In genomic region chr2:128690869-128691268, GRCh38 we compare ENCODE assay signal across 16 cellular contexts.
DNase-seq lines count a peak whose midpoint lies in the region; FAIRE-seq and TF ChIP-seq lines count a peak whose summit lies in the region.
"Had no signal": no experiment of that assay in that cellular context is flagged by ENCODE, and none has a peak within 500 bp of the region (broad histone marks: within the 10 kb centered on the region; RNA-seq: fewer than 3 reads in every experiment).

No MANE protein-coding gene starts in this region.

- H3K79me1 ChIP-seq in H1 (ENCODE audit: low read depth, low read length), result no peaks in the 10 kb centered on the region

- no peaks in the 10 kb centered on the region for H3K36me3 Mint-ChIP-seq in MCF 10A (ENCODE audit: insufficient read depth, unreplicated experiment)
- H3K36me3 Mint-ChIP-seq: CD8-positive, alpha-beta memory T cell had no signal

- no peak overlapping the region for H3K4me2 ChIP-seq in H1 (ENCODE audit: insufficient read depth in 1 of 2, low read depth in 2 of 2, low read length in 2 of 2)

- peak; percentile 51 for DNase-seq in cardiac septum (ENCODE audit: low spot score)
- DNase-seq in right atrium auricular region (ENCODE audit: low spot score), result no peak
- DNase-seq in GM20000 (ENCODE audit: low spot score), result peak; percentile 12
- DNase-seq in H1 (ENCODE audit: low read depth in 1 of 2, low spot score in 2 of 2), result no peak
- no peak for DNase-seq in GOT3 (lab: John Stamatoyannopoulos, UW)
- no peak for DNase-seq in GM12892 (ENCODE audit: insufficient read length)
- DNase-seq in GF-D8 (lab: John Stamatoyannopoulos, UW), result no peak
- DNase-seq in MCF 10A (ENCODE audit: unreplicated experiment), result no peak
- DNase-seq: ACHN; BE2C; Caco-2; CD8-positive, alpha-beta memory T cell; DND-41; GDM1 had no signal

- TF ChIP-seq EP300 in H1 (IDR thresholded peaks at IDR 0.05; ENCODE audit: borderline replicate concordance in 1 of 2, low read depth in 2 of 2, low read length in 2 of 2), result no peak

- H4K20me1 ChIP-seq in H1 (replicated peaks in 1 of 2; ENCODE audit: control insufficient read depth in 1 of 2, insufficient read depth in 2 of 2, low read length in 2 of 2), result no peaks in the 10 kb centered on the region

- POLR2A ChIA-PET in H1 (lab: Charles Lee; ENCODE audit: partially characterized antibody) (interaction anchor here (0.9 kb wide), 1 partner anchor 52 kb away, joined by 3 read pairs; no protein-coding TSS in a partner anchor), MCF 10A (lab: Yijun Ruan, JAX) (interaction anchor here (0.6 kb wide), 1 partner anchor 112 kb away, joined by 3 read pairs; no protein-coding TSS in a partner anchor)

- 96% methylated on average over 8 of the region's 9 CpGs; no CpG with 5 or more reads in 1 of the 2 experiments for WGBS in H1 (ENCODE audit: extremely low coverage in 1 of 2, insufficient coverage in 1 of 2, insufficient read length in 1 of 2, insufficient replicate concordance in 2 of 2, low coverage in 1 of 2, low lambda C conversion rate in 2 of 2, missing lambda C conversion rate in 1 of 2), 2 experiments

- no peak overlapping the region for H2AK5ac ChIP-seq in H1 (ENCODE audit: low read depth, low read length)

- intact Hi-C loops in cardiac septum (cut with DNase I) (no loop called here), MCF 10A (cut with micrococcal nuclease) (no loop called here)

- H3K36me3 ChIP-seq in right atrium auricular region (no peaks in the 10 kb centered on the region), H1 (ENCODE audit: control insufficient read depth in 2 of 4, insufficient read depth in 4 of 4, low read length in 3 of 4) (no peaks in the 10 kb centered on the region)
- H3K36me3 ChIP-seq: BE2C had no signal

- FAIRE-seq in H1 (lab: Jason Lieb, UNC), result no peak
- FAIRE-seq in GM12892 (lab: Jason Lieb, UNC), result no peak
- FAIRE-seq: GM12878 had no signal

- H2BK20ac ChIP-seq in H1 (ENCODE audit: low read length), result no peak overlapping the region

- H3K9me3 ChIP-seq in right atrium auricular region, result no peaks in the 10 kb centered on the region
- H3K9me3 ChIP-seq in H1 (ENCODE audit: insufficient read depth in 2 of 2, low read depth in 1 of 2, low read length in 1 of 2), result no peaks in the 10 kb centered on the region; a peak in 1 of 4 replicates
- H3K9me3 ChIP-seq: BE2C, Caco-2 had no signal

- H3K27ac Mint-ChIP-seq in MCF 10A (ENCODE audit: low read depth, unreplicated experiment), result no peak overlapping the region
- H3K27ac Mint-ChIP-seq: CD8-positive, alpha-beta memory T cell had no signal

- no peak overlapping the region for H3K56ac ChIP-seq in H1 (replicated peaks; ENCODE audit: insufficient read length, low read depth, low read length)

- TF ChIP-seq CTCF in right atrium auricular region (IDR thresholded peaks at IDR 0.05) (no peak), GM20000 (IDR thresholded peaks at IDR 0.05; ENCODE audit: extremely low read depth, missing control alignments) (no peak), H1 (IDR thresholded peaks at IDR 0.05; ENCODE audit: control extremely low read depth in 1 of 3, insufficient read depth in 1 of 3, low read depth in 1 of 3, low read length in 3 of 3) (no peak), MCF 10A (IDR thresholded peaks at IDR 0.05; ENCODE audit: unreplicated experiment) (no peak)

- no peak for TF ChIP-seq POLR2A in H1 (IDR thresholded peaks at IDR 0.05; ENCODE audit: control extremely low read depth in 1 of 2, low read depth in 2 of 2, low read length in 2 of 2)
- no peak for TF ChIP-seq POLR2A in GM12892 (IDR thresholded peaks at IDR 0.05; ENCODE audit: low read depth, low read length)

- H3K18ac ChIP-seq in H1 (ENCODE audit: extremely low read depth, low read length), result no peak overlapping the region; the same call in 1 of the 2 replicates

- H3K27me3 ChIP-seq in right atrium auricular region (no peaks in the 10 kb centered on the region), H1 (replicated peaks in 1 of 4; ENCODE audit: control insufficient read depth in 3 of 4, extremely low read depth in 1 of 4, insufficient read depth in 3 of 4, low read length in 3 of 4) (no peaks in the 10 kb centered on the region; a peak in 1 of 7 replicates)
- H3K27me3 ChIP-seq: BE2C had no signal

- H3K27ac ChIP-seq in right atrium auricular region (no peak overlapping the region), H1 (ENCODE audit: low read depth, low read length) (no peak overlapping the region)
- H3K27ac ChIP-seq: HL-60 had no signal

- H3K79me2 ChIP-seq in H1 (ENCODE audit: control insufficient read depth in 1 of 2, insufficient read depth in 2 of 2, low read length in 2 of 2), result no peaks in the 10 kb centered on the region

- no peaks in the 10 kb centered on the region for H3K9me3 Mint-ChIP-seq in MCF 10A (ENCODE audit: unreplicated experiment)
- H3K9me3 Mint-ChIP-seq: CD8-positive, alpha-beta memory T cell had no signal

- no peak overlapping the region for H2BK15ac ChIP-seq in H1 (ENCODE audit: low read length)

- no peak overlapping the region for H2BK120ac ChIP-seq in H1 (replicated peaks; ENCODE audit: low read depth, low read length)

- no peaks in the 10 kb centered on the region for H3K4me1 Mint-ChIP-seq in MCF 10A (ENCODE audit: insufficient read depth, unreplicated experiment)

- no peak overlapping the region for H3K23ac ChIP-seq in H1 (ENCODE audit: insufficient read length)

- no peaks in the 10 kb centered on the region for H3K27me3 Mint-ChIP-seq in MCF 10A (ENCODE audit: insufficient read depth, unreplicated experiment)

- 0 out of 2 replicates have a peak overlapping the region, but pooled peaks have one; percentile 0 for H2BK12ac ChIP-seq in H1 (ENCODE audit: low read depth, low read length)

- H3K23me2 ChIP-seq in H1 (ENCODE audit: low read depth, low read length), result no peaks in the 10 kb centered on the region

- H3K4me1 ChIP-seq in right atrium auricular region (no peaks in the 10 kb centered on the region), H1 (replicated peaks in 1 of 4; ENCODE audit: control insufficient read depth in 3 of 4, insufficient read depth in 4 of 4, low read length in 3 of 4) (peaks cover 0 to 3% (median 1%) of the 10 kb centered on the region in 4 experiments; a peak in 3 of 7 replicates)
- H3K4me1 ChIP-seq: BE2C, Caco-2 had no signal

- no peak overlapping the region for H4K8ac ChIP-seq in H1 (ENCODE audit: extremely low read depth, insufficient read depth, low read length)

- H3K4ac ChIP-seq in H1 (replicated peaks; ENCODE audit: insufficient read length, low read depth, low read length), result no peak overlapping the region

- H3K14ac ChIP-seq in H1 (ENCODE audit: insufficient read length), result no peak overlapping the region

- H3K4me3 ChIP-seq in right atrium auricular region (no peak overlapping the region), H1 (ENCODE audit: extremely low read depth in 1 of 4, insufficient read depth in 2 of 4, low read depth in 3 of 4, low read length in 4 of 4) (no peak overlapping the region)
- H3K4me3 ChIP-seq: GM12878 had no signal

- H4K5ac ChIP-seq in H1 (ENCODE audit: insufficient read length, low read depth, low read length), result no peak overlapping the region

- no peak overlapping the region for H2AFZ ChIP-seq in H1 (ENCODE audit: low read length)

- TF ChIP-seq RAD21 in H1 (IDR thresholded peaks at IDR 0.05 in 1 of 2, conservative IDR thresholded peaks at IDR 0.05 in 1 of 2; ENCODE audit: low read depth in 2 of 2, low read length in 2 of 2), result no peak

- no peak overlapping the region for H3K9ac ChIP-seq in H1 (replicated peaks in 1 of 4; ENCODE audit: extremely low read depth in 1 of 4, low read depth in 3 of 4, low read length in 3 of 4)

- CTCF ChIA-PET in H1 (lab: Charles Lee; ENCODE audit: partially characterized antibody) (no interaction called here), MCF 10A (lab: Yijun Ruan, JAX) (no interaction called here)

- no peak overlapping the region for H4K91ac ChIP-seq in H1 (replicated peaks; ENCODE audit: insufficient read length, low read length)

- H3K4me3 Mint-ChIP-seq in MCF 10A (ENCODE audit: unreplicated experiment), result no peak overlapping the region

- no peak overlapping the region for H2BK5ac ChIP-seq in H1 (ENCODE audit: low read depth, low read length)

- BruUV-seq in MCF 10A (replicated peaks; lab: Mats Ljungman, UMichigan), result no TSS peak

TF ChIP-seq in H1, 55 proteins besides CTCF, POLR2A, EP300 and RAD21:
- TF ChIP-seq KDM5A (IDR thresholded peaks at IDR 0.05; ENCODE audit: low read length), result no peak
- TF ChIP-seq ATF3 (IDR thresholded peaks at IDR 0.05; ENCODE audit: insufficient read depth, low read depth, low read length), result no peak
- no peak for TF ChIP-seq RBBP5 (IDR thresholded peaks at IDR 0.05; ENCODE audit: borderline replicate concordance, low read depth, low read length)
- TF ChIP-seq BACH1 (IDR thresholded peaks at IDR 0.05; ENCODE audit: low read length), result no peak

Comparison
In these comparisons a context has a peak if more than half of its experiments do, and no peak if none do; other contexts are left out.
1. DNase-seq: peak in cardiac septum (single experiment) and GM20000 (single experiment); none in right atrium auricular region (single experiment), H1 (0 of 2), GOT3 (single experiment), GM12892 (single experiment), GF-D8 (single experiment) and MCF 10A (single experiment).